In the genomic region with DNA sequence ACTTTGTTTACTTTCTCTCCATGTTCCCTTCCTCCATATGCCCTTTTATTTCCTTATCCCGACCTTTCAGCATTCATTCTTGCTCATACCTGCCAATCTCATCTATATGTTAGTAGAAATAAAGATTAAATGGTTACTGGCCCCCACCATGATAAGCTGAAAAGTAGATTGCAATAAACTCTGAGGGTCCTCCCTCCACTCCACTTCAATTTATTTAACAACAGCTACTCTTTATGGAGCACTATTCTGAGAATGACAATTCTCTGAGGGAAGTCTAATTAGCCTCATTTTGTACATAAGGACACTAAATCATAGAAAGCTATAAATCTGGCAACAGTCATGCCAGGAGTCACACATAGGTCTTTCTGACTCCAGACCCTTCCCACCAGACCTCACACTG, we compare ENCODE assay signal across 1 cellular context.
TF ChIP-seq lines count a peak whose summit lies in the region.

No MANE protein-coding gene starts in this region.

TF ChIP-seq in endothelial cell of umbilical vein, 7 proteins besides CTCF, POLR2A, EP300 and RAD21:
- TF ChIP-seq JUN (IDR thresholded peaks at IDR 0.05; ENCODE audit: borderline replicate concordance, insufficient read depth, insufficient read length, low read depth) (no peak), FOS (IDR thresholded peaks at IDR 0.05; ENCODE audit: borderline replicate concordance, insufficient read depth, low read length) (no peak), GATA2 (IDR thresholded peaks at IDR 0.05; ENCODE audit: insufficient read depth, insufficient read length, low read depth, low read length) (no peak), MYC (IDR thresholded peaks at IDR 0.05; ENCODE audit: low read depth, low read length) (no peak), EZH2 (IDR thresholded peaks at IDR 0.05; ENCODE audit: borderline replicate concordance, low read depth, low read length, severe bottlenecking) (no peak), POLR2AphosphoS5 (IDR thresholded peaks at IDR 0.05; ENCODE audit: insufficient read depth, low read depth, low read length) (no peak)
- TF ChIP-seq, protein P1, sequence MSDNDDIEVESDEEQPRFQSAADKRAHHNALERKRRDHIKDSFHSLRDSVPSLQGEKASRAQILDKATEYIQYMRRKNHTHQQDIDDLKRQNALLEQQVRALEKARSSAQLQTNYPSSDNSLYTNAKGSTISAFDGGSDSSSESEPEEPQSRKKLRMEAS (IDR thresholded peaks at IDR 0.05; ENCODE audit: insufficient read depth, insufficient read length) = no peak
TF ChIP-seq in endothelial cell of umbilical vein: peak in this region for 0.
